In genomic region chr1:42933610-42934009, GRCh38 we compare ENCODE assay signal across 12 cellular contexts. TPM values are rescaled to one million over a fixed set of nuclear protein-coding genes. Genes with fewer than 3 reads are reported as not detected.
A peak's percentile ranks its signal among the peaks of the same experiment; 100 is the strongest.
DNase-seq lines count a peak whose midpoint lies in the region; ATAC-seq and TF ChIP-seq lines count a peak whose summit lies in the region.
"Had no signal": no experiment of that assay in that cellular context is flagged by ENCODE, and none has a peak within 500 bp of the region (broad histone marks: within the 10 kb centered on the region; RNA-seq: fewer than 3 reads in every experiment).

No MANE protein-coding gene starts in this region.

- H3K36me3 Mint-ChIP-seq in activated T-cell treated with anti-CD3 and anti-CD28 coated beads, Interleukin-2, amount 50 U/mL, for 24 hours (ENCODE audit: low read depth): peaks cover 98% of the 10 kb centered on the region
- H3K36me3 Mint-ChIP-seq in activated T-cell treated with anti-CD3 and anti-CD28 coated beads, Interleukin-2, amount 50 U/mL, for 4 hours (ENCODE audit: insufficient read depth): peaks cover 40% of the 10 kb centered on the region
- peaks cover 68% of the 10 kb centered on the region for H3K36me3 Mint-ChIP-seq in activated B cell treated with CpG ODN at 0.5 μM for 24 hours (ENCODE audit: low read depth)
- peaks cover 63 to 78% of the 10 kb centered on the region in 2 donors for H3K36me3 Mint-ChIP-seq in stimulated activated naive B cell treated with anti-CD40 and anti-IgM and Interleukin-4, amounts not matched to agents 10 μg/mL and 1 μg/mL and 100 μg/mL, for 72 hours

- no peak overlapping the region for H3K4me3 Mint-ChIP-seq in activated T-cell treated with anti-CD3 and anti-CD28 coated beads, Interleukin-2, amount 50 U/mL, for 24 hours
- no peak overlapping the region for H3K4me3 Mint-ChIP-seq in activated T-cell treated with anti-CD3 and anti-CD28 coated beads, Interleukin-2, amount 50 U/mL, for 4 hours
- peak overlapping the region; percentile 69 for H3K4me3 Mint-ChIP-seq in activated B cell treated with CpG ODN at 0.5 μM for 24 hours
- peak overlapping the region in 1 of 2 donors; percentile 21 for H3K4me3 Mint-ChIP-seq in stimulated activated naive B cell treated with anti-CD40 and anti-IgM and Interleukin-4, amounts not matched to agents 10 μg/mL and 1 μg/mL and 100 μg/mL, for 72 hours
- H3K4me3 Mint-ChIP-seq: HFFc6 had no signal

- H3K27me3 Mint-ChIP-seq in activated T-cell treated with anti-CD3 and anti-CD28 coated beads, Interleukin-2, amount 50 U/mL, for 24 hours: no peaks in the 10 kb centered on the region
- no peaks in the 10 kb centered on the region for H3K27me3 Mint-ChIP-seq in activated T-cell treated with anti-CD3 and anti-CD28 coated beads, Interleukin-2, amount 50 U/mL, for 4 hours (ENCODE audit: low read depth)
- no peaks in the 10 kb centered on the region for H3K27me3 Mint-ChIP-seq in activated B cell treated with CpG ODN at 0.5 μM for 24 hours
- H3K27me3 Mint-ChIP-seq in stimulated activated naive B cell treated with anti-CD40 and anti-IgM and Interleukin-4, amounts not matched to agents 10 μg/mL and 1 μg/mL and 100 μg/mL, for 72 hours: no peaks in the 10 kb centered on the region

- intact Hi-C loops in activated B cell treated with CpG ODN at 0.5 μM for 24 hours (cut with micrococcal nuclease): loop anchor here (5.0 to 10.0 kb wide), 3 partner anchors 59 to 1569 kb away; partner anchors contain the start of genes FOXO6, PPCS and ZMYND12

- POLR2A ChIA-PET in activated B cell treated with CpG ODN at 0.5 μM for 24 hours (lab: Charles Lee): interaction anchor here (1.0 to 17.5 kb wide), 3 partner anchors 9 to 139 kb away, joined by 4 to 694 read pairs (median 95); partner anchors contain the start of gene SLC2A1

- CTCF ChIA-PET in activated B cell treated with CpG ODN at 0.5 μM for 24 hours (lab: Charles Lee): interaction anchor here (1.2 to 5.4 kb wide), 5 partner anchors 10 to 139 kb away, joined by 3 to 46 read pairs (median 8); no protein-coding TSS in a partner anchor

- DNase-seq in activated T-cell treated with anti-CD3 and anti-CD28 coated beads, Interleukin-2, amount 50 U/mL, for 24 hours: no peak
- no peak for DNase-seq in activated T-cell treated with anti-CD3 and anti-CD28 coated beads, Interleukin-2, amount 50 U/mL, for 4 hours
- DNase-seq in activated B cell treated with CpG ODN at 0.5 μM for 24 hours (peak; percentile 8), islet precursor cell (peak; percentile 50), GF-D8 (lab: John Stamatoyannopoulos, UW) (no peak)
- no peak for DNase-seq in stimulated activated naive B cell treated with anti-CD40 and anti-IgM and Interleukin-4, amounts not matched to agents 10 μg/mL and 1 μg/mL and 100 μg/mL, for 72 hours
- no peak for DNase-seq in stimulated activated naive CD4-positive, alpha-beta T cell treated with Interleukin-2 at 50 U/mL for 16 hours (lab: John Stamatoyannopoulos, UW)
- DNase-seq: effector CD4-positive, alpha-beta T cell; HFFc6; NCI-H1105; substantia nigra had no signal

- H3K27ac Mint-ChIP-seq in activated T-cell treated with anti-CD3 and anti-CD28 coated beads, Interleukin-2, amount 50 U/mL, for 24 hours: peak overlapping the region; percentile 97
- H3K27ac Mint-ChIP-seq in activated B cell treated with CpG ODN at 0.5 μM for 24 hours: peak overlapping the region; percentile 91
- H3K27ac Mint-ChIP-seq in stimulated activated naive B cell treated with anti-CD40 and anti-IgM and Interleukin-4, amounts not matched to agents 10 μg/mL and 1 μg/mL and 100 μg/mL, for 72 hours: peak overlapping the region; percentile 96

- H3K4me1 Mint-ChIP-seq in activated T-cell treated with anti-CD3 and anti-CD28 coated beads, Interleukin-2, amount 50 U/mL, for 24 hours (ENCODE audit: low read depth): peaks cover 90% of the 10 kb centered on the region
- peaks cover 88% of the 10 kb centered on the region for H3K4me1 Mint-ChIP-seq in activated T-cell treated with anti-CD3 and anti-CD28 coated beads, Interleukin-2, amount 50 U/mL, for 4 hours (ENCODE audit: low read depth)
- peaks cover 92% of the 10 kb centered on the region for H3K4me1 Mint-ChIP-seq in activated B cell treated with CpG ODN at 0.5 μM for 24 hours
- peaks cover 87 to 100% of the 10 kb centered on the region in 2 donors for H3K4me1 Mint-ChIP-seq in stimulated activated naive B cell treated with anti-CD40 and anti-IgM and Interleukin-4, amounts not matched to agents 10 μg/mL and 1 μg/mL and 100 μg/mL, for 72 hours

- no peak for TF ChIP-seq CTCF in activated B cell treated with CpG ODN at 0.5 μM for 24 hours (IDR thresholded peaks at IDR 0.05)

- H3K9me3 Mint-ChIP-seq in activated T-cell treated with anti-CD3 and anti-CD28 coated beads, Interleukin-2, amount 50 U/mL, for 24 hours: no peaks in the 10 kb centered on the region
- H3K9me3 Mint-ChIP-seq in activated T-cell treated with anti-CD3 and anti-CD28 coated beads, Interleukin-2, amount 50 U/mL, for 4 hours: no peaks in the 10 kb centered on the region
- H3K9me3 Mint-ChIP-seq in activated B cell treated with CpG ODN at 0.5 μM for 24 hours: no peaks in the 10 kb centered on the region
- H3K9me3 Mint-ChIP-seq in stimulated activated naive B cell treated with anti-CD40 and anti-IgM and Interleukin-4, amounts not matched to agents 10 μg/mL and 1 μg/mL and 100 μg/mL, for 72 hours: no peaks in the 10 kb centered on the region
- H3K9me3 Mint-ChIP-seq: HFFc6 had no signal

- ATAC-seq in activated T-cell treated with anti-CD3 and anti-CD28 coated beads, Interleukin-2, amount 50 U/mL, for 4 hours: no peak
- ATAC-seq in activated B cell treated with CpG ODN at 0.5 μM for 24 hours (ENCODE audit: low read depth) (no peak), HG03025 (IDR thresholded peaks at IDR 0.05; ENCODE audit: low FRiP score, unreplicated experiment) (no peak)
- no peak for ATAC-seq in stimulated activated naive B cell treated with anti-CD40 and anti-IgM and Interleukin-4, amounts not matched to agents 10 μg/mL and 1 μg/mL and 100 μg/mL, for 72 hours (replicated peaks)

RNA-seq across cellular contexts. Expression of gene SLC2A1, which starts 25.1 kb away (rescaled TPM):
- 100 to 1,000 TPM; 135 to 141 (median 140) TPM for total RNA-seq in activated T-cell treated with anti-CD3 and anti-CD28 coated beads, Interleukin-2, amount 50 U/mL, for 4 hours
- 105 and 117 TPM in 2 replicates for total RNA-seq in activated B cell treated with CpG ODN at 0.5 μM for 24 hours

Comparison
In these comparisons a context has a peak if more than half of its experiments do, and no peak if none do; other contexts are left out.
1. DNase-seq: peak in activated B cell treated with CpG ODN at 0.5 μM for 24 hours (single experiment) and islet precursor cell (single experiment); none in activated T-cell treated with anti-CD3 and anti-CD28 coated beads, Interleukin-2, amount 50 U/mL, for 24 hours (single experiment), activated T-cell treated with anti-CD3 and anti-CD28 coated beads, Interleukin-2, amount 50 U/mL, for 4 hours (single experiment), stimulated activated naive B cell treated with anti-CD40 and anti-IgM and Interleukin-4, amounts not matched to agents 10 μg/mL and 1 μg/mL and 100 μg/mL, for 72 hours (single experiment), GF-D8 (single experiment) and stimulated activated naive CD4-positive, alpha-beta T cell treated with Interleukin-2 at 50 U/mL for 16 hours (single experiment).
2. Peak in every context shown above with its lines, with median percentiles within 50 percentile points of each other: H3K27ac Mint-ChIP-seq.